1 cellular context compared by ENCODE assay signal in the genomic region with DNA sequence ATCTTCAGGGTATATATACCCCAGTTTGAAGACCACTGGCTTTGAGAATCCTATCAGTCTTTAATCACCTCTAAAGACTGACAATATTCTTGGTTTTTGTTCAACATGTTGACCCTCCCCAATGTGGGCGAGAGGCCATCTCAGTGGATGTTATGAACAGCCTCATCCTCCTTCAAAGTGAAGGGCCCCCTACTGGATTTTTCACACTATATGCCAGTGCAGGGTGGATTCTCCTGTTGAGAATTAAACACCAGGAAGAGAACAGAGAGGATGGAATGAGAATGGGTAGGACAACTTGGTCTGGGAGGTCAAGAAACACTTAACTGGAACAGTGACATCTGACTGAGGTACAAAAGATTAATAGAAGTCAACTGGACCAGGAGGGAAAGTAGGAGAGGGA.
TF ChIP-seq lines count a peak whose summit lies in the region.

No MANE protein-coding gene starts in this region.

TF ChIP-seq in WTC11, 78 proteins besides CTCF, POLR2A, EP300 and RAD21 (continued from another document):
- TF ChIP-seq, protein P1, sequence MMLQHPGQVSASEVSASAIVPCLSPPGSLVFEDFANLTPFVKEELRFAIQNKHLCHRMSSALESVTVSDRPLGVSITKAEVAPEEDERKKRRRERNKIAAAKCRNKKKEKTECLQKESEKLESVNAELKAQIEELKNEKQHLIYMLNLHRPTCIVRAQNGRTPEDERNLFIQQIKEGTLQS (CRISPR knock-in tag; conservative IDR thresholded peaks at IDR 0.05) = no peak
- TF ChIP-seq TEAD4 (CRISPR knock-in tag; IDR thresholded peaks at IDR 0.05) = no peak
